In genomic region chr5:54229041-54229780, GRCh38 we compare ENCODE assay signal across 8 cellular contexts.
DNase-seq lines count a peak whose midpoint lies in the region; ATAC-seq, FAIRE-seq and TF ChIP-seq lines count a peak whose summit lies in the region.

No MANE protein-coding gene starts in this region.

- H3K9me3 Mint-ChIP-seq in central memory CD8-positive, alpha-beta T cell = no peaks in the 10 kb centered on the region

- H3K27ac Mint-ChIP-seq in central memory CD8-positive, alpha-beta T cell (ENCODE audit: low read depth) = no peak overlapping the region

- peak; percentile 85 for FAIRE-seq in GM12891 (lab: Jason Lieb, UNC)

- TF ChIP-seq POLR2A in GM12891 (IDR thresholded peaks at IDR 0.05; ENCODE audit: low read depth, low read length) = no peak

- DNase-seq in A172 (ENCODE audit: low spot score) = peak; percentile 49
- peak; percentile 16 for DNase-seq in GM12891 (ENCODE audit: insufficient read length, low spot score)
- peak; percentile 35 for DNase-seq in NCI-H146 treated with DMSO at 0.1 percent for 48 hours (lab: John Stamatoyannopoulos, UW; ENCODE audit: unreplicated experiment)
- peak; percentile 42 to 67 (median 50) for DNase-seq in activated CD4-positive, CD25-positive, alpha-beta regulatory T cell (lab: John Stamatoyannopoulos, UW)
- DNase-seq in central memory CD8-positive, alpha-beta T cell (ENCODE audit: low spot score in 2 of 2) = peak; percentile 43 to 51
- peak; percentile 71 for DNase-seq in left lobe of liver (ENCODE audit: low spot score)
- peak; percentile 64 to 74 for DNase-seq in stimulated activated CD4-positive, alpha-beta T cell treated with anti-CD3 and anti-CD28 coated beads, Interleukin-4, amount 100 ng/mL, for 48 hours (ENCODE audit: low read depth in 2 of 2)

- ATAC-seq in HG02798 (IDR thresholded peaks at IDR 0.05; ENCODE audit: poor library complexity, unreplicated experiment) = peak; percentile 94
- no peak for ATAC-seq in central memory CD8-positive, alpha-beta T cell (replicated peaks; ENCODE audit: extremely low read depth, poor library complexity, severe bottlenecking)
- ATAC-seq in left lobe of liver = peak; percentile 98

- H3K27me3 Mint-ChIP-seq in central memory CD8-positive, alpha-beta T cell = no peaks in the 10 kb centered on the region

- H3K4me1 Mint-ChIP-seq in central memory CD8-positive, alpha-beta T cell = peaks cover 26% of the 10 kb centered on the region

- H3K36me3 Mint-ChIP-seq in central memory CD8-positive, alpha-beta T cell (ENCODE audit: insufficient read depth) = no peaks in the 10 kb centered on the region

- no peak overlapping the region for H3K4me3 Mint-ChIP-seq in central memory CD8-positive, alpha-beta T cell

TF ChIP-seq in GM12891, 5 proteins besides CTCF, POLR2A, EP300 and RAD21:
- TF ChIP-seq TAF1 (IDR thresholded peaks at IDR 0.05; ENCODE audit: low read depth, low read length) (no peak), POLR2AphosphoS5 (IDR thresholded peaks at IDR 0.05; ENCODE audit: low read depth, low read length) (no peak), SPI1 (IDR thresholded peaks at IDR 0.05; ENCODE audit: low read depth, low read length) (no peak), POU2F2 (IDR thresholded peaks at IDR 0.05; ENCODE audit: low read depth, low read length) (no peak), PAX5 (IDR thresholded peaks at IDR 0.05; ENCODE audit: insufficient read depth, low read length, severe bottlenecking) (no peak)

Comparison
In these comparisons a context has a peak if more than half of its experiments do, and no peak if none do; other contexts are left out.
1. DNase-seq: peak in every context shown above with its lines; median percentile 71 in left lobe of liver; 69 in stimulated activated CD4-positive, alpha-beta T cell treated with anti-CD3 and anti-CD28 coated beads, Interleukin-4, amount 100 ng/mL, for 48 hours; 50 in activated CD4-positive, CD25-positive, alpha-beta regulatory T cell; 49 in A172; 47 in central memory CD8-positive, alpha-beta T cell; 35 in NCI-H146 treated with DMSO at 0.1 percent for 48 hours; 16 in GM12891.